In genomic region chr13:46075811-46076210, GRCh38 we compare ENCODE assay signal across 39 cellular contexts. TPM values are rescaled to one million over a fixed set of nuclear protein-coding genes. Genes with fewer than 3 reads are reported as not detected.
"Had no signal": no experiment of that assay in that cellular context is flagged by ENCODE, and none has a peak within 500 bp of the region (broad histone marks: within the 10 kb centered on the region; RNA-seq: fewer than 3 reads in every experiment).

No MANE protein-coding gene starts in this region.

- FAIRE-seq: astrocyte, bronchial epithelial cell had no signal

- DNase-seq: activated effector memory CD4-positive, alpha-beta T cell treated with anti-CD3 and anti-CD28 coated beads, Interleukin-2, amount 50 U/mL, for 16 hours; activated effector memory CD4-positive, alpha-beta T cell treated with Interleukin-2 at 50 U/mL for 16 hours; activated gamma-delta T cell; activated gamma-delta T cell treated with Interleukin-2 at 50 U/mL for 16 hours; activated naive CD4-positive, alpha-beta T cell; activated naive CD4-positive, alpha-beta T cell treated with anti-CD3 and anti-CD28 coated beads for 36 hours; activated naive CD4-positive, alpha-beta T cell treated with anti-CD3 and anti-CD28 coated beads, Interleukin-2, amount 10 ng/mL, durations not matched to agents 7 days and 5 days; activated naive CD4-positive, alpha-beta T cell treated with anti-CD3 and anti-CD28 coated beads, Interleukin-2, amount 50 U/mL, for 16 hours; activated naive CD4-positive, alpha-beta T cell treated with Interleukin-2 at 50 U/mL for 16 hours; activated naive CD8-positive, alpha-beta T cell treated with anti-CD3 and anti-CD28 coated beads for 36 hours; activated naive CD8-positive, alpha-beta T cell treated with anti-CD3 and anti-CD28 coated beads, Interleukin-2, amount 10 ng/mL, durations not matched to agents 7 days and 5 days; activated naive CD8-positive, alpha-beta T cell treated with anti-CD3 and anti-CD28 coated beads, Interleukin-2, amount 50 U/mL, for 24 hours; activated T-cell treated with anti-CD3 and anti-CD28 coated beads, Interleukin-2, amount 50 U/mL, for 1 hour; activated T-cell treated with anti-CD3 and anti-CD28 coated beads, Interleukin-2, amount 50 U/mL, for 24 hours; activated T-cell treated with anti-CD3 and anti-CD28 coated beads, Interleukin-2, amount 50 U/mL, for 4 hours; activated T-cell treated with anti-CD3 and anti-CD28 coated beads, Interleukin-2, amount 50 U/mL, for 48 hours; activated T-cell treated with anti-CD3 and anti-CD28 coated beads, Interleukin-2, amount 50 U/mL, for 72 hours; adrenal gland; amniotic stem cell; amygdala; anterior cingulate cortex; aorta; body of pancreas; brain microvascular endothelial cell; caudate nucleus; central memory CD4-positive, alpha-beta T cell; cerebellar nuclear complex had no signal

- H3K36me3 ChIP-seq: adrenal gland, ascending aorta, brain microvascular endothelial cell, breast epithelium, cardiac muscle cell had no signal

- ATAC-seq: activated naive CD4-positive, alpha-beta T cell treated with anti-CD3 and anti-CD28 coated beads, Interleukin-2, amount 50 U/mL, for 72 hours; activated naive CD8-positive, alpha-beta T cell treated with anti-CD3 and anti-CD28 coated beads, Interleukin-2, amount 50 U/mL, for 24 hours; activated T-cell treated with anti-CD3 and anti-CD28 coated beads, Interleukin-2, amount 50 U/mL, for 4 hours; activated T-cell treated with anti-CD3 and anti-CD28 coated beads, Interleukin-2, amount 50 U/mL, for 72 hours; activated T-helper 17 cell treated with anti-CD3 and anti-CD28 coated beads, Interleukin-2, amount 50 U/mL, for 72 hours; body of pancreas had no signal

- H3K27ac ChIP-seq: adrenal gland, ascending aorta, body of pancreas, brain microvascular endothelial cell, breast epithelium, cardiac muscle cell had no signal

- H3K9me3 ChIP-seq: adrenal gland, ascending aorta, body of pancreas, breast epithelium had no signal

- H3K27me3 ChIP-seq: adrenal gland, ascending aorta, body of pancreas, breast epithelium, cardiac muscle cell had no signal

- H3K4me1 ChIP-seq: adrenal gland, ascending aorta, body of pancreas, breast epithelium had no signal

- H3K4me3 ChIP-seq: adrenal gland, ascending aorta, body of pancreas, breast epithelium, cardiac muscle cell had no signal

RNA-seq across cellular contexts. Expression of gene CPB2, which starts 29.0 kb away (rescaled TPM):
- total RNA-seq: activated naive CD4-positive, alpha-beta T cell treated with anti-CD3 and anti-CD28 coated beads for 36 hours; activated naive CD4-positive, alpha-beta T cell treated with anti-CD3 and anti-CD28 coated beads, Interleukin-2, amount 50 U/mL, for 72 hours; activated naive CD8-positive, alpha-beta T cell treated with anti-CD3 and anti-CD28 coated beads for 36 hours; activated naive CD8-positive, alpha-beta T cell treated with anti-CD3 and anti-CD28 coated beads, Interleukin-2, amount 10 ng/mL, durations not matched to agents 7 days and 5 days; activated T-cell treated with anti-CD3 and anti-CD28 coated beads, Interleukin-2, amount 50 U/mL, for 72 hours; activated T-helper 1 cell treated with anti-CD3 and anti-CD28 coated beads, Interleukin-12 subunit alpha, Interleukin-12 subunit beta, Interleukin-2, Interleukin-4 antibody, amounts not matched to agents 30 ng/mL and 10 ng/mL and 1 ng/mL, durations not matched to agents 14 hours and 24 hours and 36 hours; activated T-helper 17 cell treated with anti-CD3 and anti-CD28 coated beads, Interleukin-2, amount 50 U/mL, for 72 hours; activated T-helper 2 cell treated with anti-CD3 and anti-CD28 coated beads, Interferon-gamma antibody, Interleukin-2, Interleukin-4, amounts not matched to agents 10 μg/mL and 5 μg/mL and 100 μg/mL, durations not matched to agents 14 hours and 24 hours and 36 hours; aorta; ascending aorta; astrocyte; breast epithelium; bronchial epithelial cell; cardiac muscle cell; cardiac septum; cerebellum; chondrocyte had no signal
- polyA plus RNA-seq: aorta, cardiac muscle cell had no signal
